8 cellular contexts compared by ENCODE assay signal in genomic region chr22:36194971-36195370, GRCh38. TPM values are rescaled to one million over a fixed set of nuclear protein-coding genes. Genes with fewer than 3 reads are reported as not detected.
DNase-seq lines count a peak whose midpoint lies in the region; ATAC-seq and TF ChIP-seq lines count a peak whose summit lies in the region.

No MANE protein-coding gene starts in this region.

- no peaks in the 10 kb centered on the region for H3K79me2 ChIP-seq in PC-3 (ENCODE audit: low read length)

- CTCF ChIA-PET in PC-3 (lab: Charles Lee): interaction anchor here (0.6 to 0.7 kb wide), 2 partner anchors 33 to 156 kb away, joined by 3 to 4 read pairs; no protein-coding TSS in a partner anchor

- H3K27ac Mint-ChIP-seq in activated naive CD4-positive, alpha-beta T cell treated with anti-CD3 and anti-CD28 coated beads, Interleukin-2, amount 50 U/mL, for 72 hours: no peak overlapping the region

- TF ChIP-seq CTCF in AG09319 (IDR thresholded peaks at IDR 0.05; ENCODE audit: low read depth, low read length) (peak; percentile 77), GM12874 (IDR thresholded peaks at IDR 0.05; ENCODE audit: insufficient read depth, low read depth, low read length) (peak; percentile 70), PC-3 (conservative IDR thresholded peaks at IDR 0.05; ENCODE audit: low read depth, low read length) (peak; percentile 71)

- no peaks in the 10 kb centered on the region for H3K9me3 Mint-ChIP-seq in activated naive CD4-positive, alpha-beta T cell treated with anti-CD3 and anti-CD28 coated beads, Interleukin-2, amount 50 U/mL, for 72 hours

- POLR2A ChIA-PET in PC-3 (lab: Charles Lee; ENCODE audit: unreplicated experiment): interaction anchor here (0.6 kb wide), 1 partner anchor 26 kb away, joined by 4 read pairs; no protein-coding TSS in a partner anchor

- no peak overlapping the region for H2AFZ ChIP-seq in PC-3 (ENCODE audit: low read length)

- H3K27me3 ChIP-seq in PC-3 (ENCODE audit: low read length): no peaks in the 10 kb centered on the region

- no peak overlapping the region for H3K9ac ChIP-seq in PC-3 (ENCODE audit: low read length)

- no peaks in the 10 kb centered on the region for H3K9me2 ChIP-seq in PC-3 (replicated peaks; ENCODE audit: low read length)

- H4K20me1 ChIP-seq in PC-3 (ENCODE audit: low read length): no peaks in the 10 kb centered on the region

- H3F3A ChIP-seq in PC-3 (ENCODE audit: low read length, unreplicated experiment): no peaks in the 10 kb centered on the region

- H3K27ac ChIP-seq in PC-3 (ENCODE audit: low read length): no peak overlapping the region

- H3K36me3 Mint-ChIP-seq in activated naive CD4-positive, alpha-beta T cell treated with anti-CD3 and anti-CD28 coated beads, Interleukin-2, amount 50 U/mL, for 72 hours: no peaks in the 10 kb centered on the region

- no TSS peak for BruUV-seq in PC-3 (replicated peaks; lab: Mats Ljungman, UMichigan)

- H3K36me3 ChIP-seq in PC-3 (ENCODE audit: low read depth, low read length): no peaks in the 10 kb centered on the region; the same call in 1 of the 2 replicates

- ATAC-seq in PC-3: peak; percentile 78
- ATAC-seq in activated naive CD4-positive, alpha-beta T cell treated with anti-CD3 and anti-CD28 coated beads, Interleukin-2, amount 50 U/mL, for 72 hours: peak; percentile 74 to 75

- no peak overlapping the region for H3K4me3 ChIP-seq in PC-3 (ENCODE audit: low read length)

- DNase-seq in AG09319 (ENCODE audit: extremely low read depth, low read depth) (peak; percentile 49), PC-3 (peak; percentile 65), head of caudate nucleus (peak; percentile 14 to 82 (median 65)), posterior vena cava (ENCODE audit: low spot score) (peak; percentile 83), NCI-H187 treated with DMSO at 0.1 percent for 48 hours (lab: John Stamatoyannopoulos, UW) (no peak), OCI-M2 (lab: John Stamatoyannopoulos, UW; ENCODE audit: unreplicated experiment) (no peak)
- DNase-seq in activated naive CD4-positive, alpha-beta T cell treated with anti-CD3 and anti-CD28 coated beads, Interleukin-2, amount 50 U/mL, for 72 hours (ENCODE audit: low spot score in 2 of 2): peak in 1 of 2 donors; percentile 19

- H3K9me3 ChIP-seq in PC-3 (ENCODE audit: low read length): no peaks in the 10 kb centered on the region

- intact Hi-C loops in PC-3 (cut with micrococcal nuclease): loop anchor here (2.0 to 5.0 kb wide), 2 partner anchors 26 to 42 kb away; partner anchors contain the start of gene APOL2
- intact Hi-C loops in head of caudate nucleus (cut with DNase I): loop anchor here (5.0 kb wide), 1 partner anchor 87 kb away; no protein-coding TSS in a partner anchor
- intact Hi-C loops in posterior vena cava (cut with DNase I): loop anchor here (5.0 to 10.0 kb wide), 3 partner anchors 77 to 300 kb away; no protein-coding TSS in a partner anchor

- no peak overlapping the region for H3K4me2 ChIP-seq in PC-3 (ENCODE audit: low read length)

- no peaks in the 10 kb centered on the region for H3K4me1 ChIP-seq in PC-3 (ENCODE audit: insufficient read depth, low read length)

RNA-seq across cellular contexts. Expression of gene APOL4, which starts 6.6 kb away (rescaled TPM):
- 0.04 TPM in 1 of 2 replicates, not detected in the other for total RNA-seq in PC-3 (2014; rRNA removed)
- total RNA-seq in activated naive CD4-positive, alpha-beta T cell treated with anti-CD3 and anti-CD28 coated beads, Interleukin-2, amount 50 U/mL, for 72 hours: under 1 TPM; 0.14 to 0.18 TPM
- total RNA-seq in posterior vena cava: 1 to 10 TPM; 7.5 to 9.5 TPM

RNA-seq across cellular contexts. Expression of gene APOL3, which starts 34.4 kb away (rescaled TPM):
- total RNA-seq in PC-3 (2014; rRNA removed) (0.23 TPM in 1 of 2 replicates, not detected in the other), posterior vena cava (10 to 100 TPM; 54.5 to 69.2 TPM)
- total RNA-seq in activated naive CD4-positive, alpha-beta T cell treated with anti-CD3 and anti-CD28 coated beads, Interleukin-2, amount 50 U/mL, for 72 hours: 10 to 100 TPM; 46.4 to 70.0 TPM

RNA-seq across cellular contexts. Expression of gene APOL2, which starts 44.4 kb away (rescaled TPM):
- total RNA-seq in PC-3 (2014; rRNA removed): 9.7 and 15.7 TPM in 2 replicates
- 10 to 100 TPM; 51.3 to 68.6 TPM for total RNA-seq in activated naive CD4-positive, alpha-beta T cell treated with anti-CD3 and anti-CD28 coated beads, Interleukin-2, amount 50 U/mL, for 72 hours
- 10 to 100 TPM; 50.5 to 54.4 TPM for total RNA-seq in posterior vena cava

RNA-seq across cellular contexts. Expression of gene APOL1, which starts 58.0 kb away (rescaled TPM):
- 0.52 TPM in 1 of 2 replicates, not detected in the other for total RNA-seq in PC-3 (2014; rRNA removed)
- 10 to 100 TPM; 27.2 to 40.5 TPM for total RNA-seq in activated naive CD4-positive, alpha-beta T cell treated with anti-CD3 and anti-CD28 coated beads, Interleukin-2, amount 50 U/mL, for 72 hours
- total RNA-seq in posterior vena cava: 10 to 100 TPM; 39.9 to 69.3 TPM

Comparison
In these comparisons a context has a peak if more than half of its experiments do, and no peak if none do; other contexts are left out.
1. DNase-seq: peak in AG09319 (single experiment), PC-3 (single experiment), head of caudate nucleus (42 of 42) and posterior vena cava (single experiment); none in NCI-H187 treated with DMSO at 0.1 percent for 48 hours (single experiment) and OCI-M2 (single experiment).
2. RNA of gene APOL3, which starts 34.4 kb away (total RNA-seq): 46.4 to 70.0 TPM in activated naive CD4-positive, alpha-beta T cell treated with anti-CD3 and anti-CD28 coated beads, Interleukin-2, amount 50 U/mL, for 72 hours and 54.5 to 69.2 TPM in posterior vena cava; 0.23 TPM in PC-3; every median in the first group is over 10 times any median in the second.
3. Peak in every context shown above with its lines, with median percentiles within 50 percentile points of each other: CTCF ChIP-seq.